In the genomic region with DNA sequence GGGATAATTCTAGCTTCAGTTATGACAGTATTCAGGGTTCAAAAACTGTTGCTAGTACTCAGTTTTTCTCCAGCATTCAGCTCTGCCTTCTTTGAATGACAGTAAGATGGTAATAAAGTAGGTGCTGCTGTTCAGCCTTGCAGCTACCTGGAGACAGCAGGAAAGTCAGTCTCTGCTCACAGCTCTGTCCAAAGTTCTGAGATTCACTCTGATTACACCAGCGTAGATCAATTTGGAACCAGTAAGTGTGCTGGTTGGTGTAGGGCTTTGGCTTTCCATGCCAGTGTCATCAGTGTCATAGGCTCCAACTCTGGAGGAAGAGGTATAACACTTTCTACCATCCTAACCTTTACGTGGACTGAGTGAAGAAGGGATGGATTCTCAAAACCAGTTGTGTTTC, we compare ENCODE assay signal across 25 cellular contexts. TPM values are rescaled to one million over a fixed set of nuclear protein-coding genes. Genes with fewer than 3 reads are reported as not detected.
DNase-seq lines count a peak whose midpoint lies in the region; ATAC-seq and TF ChIP-seq lines count a peak whose summit lies in the region.
"Had no signal": no experiment of that assay in that cellular context is flagged by ENCODE, and none has a peak within 500 bp of the region (broad histone marks: within the 10 kb centered on the region; RNA-seq: fewer than 3 reads in every experiment).

No MANE protein-coding gene starts in this region.

- H3K4me3 ChIP-seq in KMS-11 (IDR thresholded peaks at IDR 0.05; ENCODE audit: insufficient read depth, low read depth, low read length) (no peak overlapping the region), ascending aorta (no peak overlapping the region)
- H3K4me3 ChIP-seq: BLaER1, lower lobe of right lung, MG63 had no signal

- H3K9me3 ChIP-seq in ascending aorta: no peaks in the 10 kb centered on the region
- H3K9me3 ChIP-seq: BLaER1, lower lobe of right lung, MG63 had no signal

- H4K20me1 ChIP-seq in KMS-11 (ENCODE audit: insufficient read depth): peaks cover 45% of the 10 kb centered on the region

- H3K36me3 ChIP-seq in KMS-11 (ENCODE audit: insufficient read depth): peaks cover 12% of the 10 kb centered on the region; the same call in 1 of the 2 replicates
- H3K36me3 ChIP-seq in ascending aorta: peaks cover 12 to 14% of the 10 kb centered on the region in 2 donors

- H3K27me3 ChIP-seq in KMS-11 (ENCODE audit: insufficient read depth, low read depth) (no peaks in the 10 kb centered on the region), ascending aorta (no peaks in the 10 kb centered on the region)
- H3K27me3 ChIP-seq: BLaER1, MG63 had no signal

- peaks cover 25 to 36% of the 10 kb centered on the region in 2 donors for H3K36me3 Mint-ChIP-seq in activated T-cell treated with anti-CD3 and anti-CD28 coated beads, Interleukin-2, amount 50 U/mL, for 72 hours (ENCODE audit: insufficient read depth in 2 of 2)
- H3K36me3 Mint-ChIP-seq in stimulated activated memory B cell treated with anti-CD40 and anti-IgM and Interleukin-4, amounts not matched to agents 10 μg/mL and 1 μg/mL and 100 μg/mL, for 72 hours: peaks cover 64% of the 10 kb centered on the region

- H3K4me3 Mint-ChIP-seq in activated T-cell treated with anti-CD3 and anti-CD28 coated beads, Interleukin-2, amount 50 U/mL, for 72 hours: no peak overlapping the region
- no peak overlapping the region for H3K4me3 Mint-ChIP-seq in stimulated activated memory B cell treated with anti-CD40 and anti-IgM and Interleukin-4, amounts not matched to agents 10 μg/mL and 1 μg/mL and 100 μg/mL, for 72 hours

- H3K4me2 ChIP-seq in KMS-11: peak overlapping the region; percentile 61
- H3K4me2 ChIP-seq: BLaER1 had no signal

- no peak for TF ChIP-seq CTCF in KMS-11 (conservative IDR thresholded peaks at IDR 0.05; ENCODE audit: low read depth, low read length)
- TF ChIP-seq CTCF in ascending aorta (IDR thresholded peaks at IDR 0.05): no peak

- H3K27ac Mint-ChIP-seq in activated T-cell treated with anti-CD3 and anti-CD28 coated beads, Interleukin-2, amount 50 U/mL, for 72 hours: peak overlapping the region; percentile 87
- peak overlapping the region; percentile 4 for H3K27ac Mint-ChIP-seq in stimulated activated memory B cell treated with anti-CD40 and anti-IgM and Interleukin-4, amounts not matched to agents 10 μg/mL and 1 μg/mL and 100 μg/mL, for 72 hours

- no peaks in the 10 kb centered on the region for H3K27me3 Mint-ChIP-seq in activated T-cell treated with anti-CD3 and anti-CD28 coated beads, Interleukin-2, amount 50 U/mL, for 72 hours (ENCODE audit: low read depth)
- H3K27me3 Mint-ChIP-seq in stimulated activated memory B cell treated with anti-CD40 and anti-IgM and Interleukin-4, amounts not matched to agents 10 μg/mL and 1 μg/mL and 100 μg/mL, for 72 hours: no peaks in the 10 kb centered on the region

- no peak overlapping the region for H3K9ac ChIP-seq in KMS-11
- H3K9ac ChIP-seq: BLaER1 had no signal

- no peak for ATAC-seq in activated T-cell treated with anti-CD3 and anti-CD28 coated beads, Interleukin-2, amount 50 U/mL, for 72 hours (replicated peaks in 1 of 2)
- no peak for ATAC-seq in stimulated activated memory B cell treated with anti-CD40 and anti-IgM and Interleukin-4, amounts not matched to agents 10 μg/mL and 1 μg/mL and 100 μg/mL, for 72 hours
- ATAC-seq: HepG2, lower lobe of right lung, Right ventricle myocardium inferior had no signal

- in situ Hi-C loops in G401 (cut with HindIII; ENCODE audit: low sequenced_read_pairs): no loop called here

- peaks cover 93% of the 10 kb centered on the region for H3K79me2 ChIP-seq in KMS-11 (ENCODE audit: insufficient read depth, low read depth)

- H3K27ac ChIP-seq in KMS-11 (peak overlapping the region; percentile 45; the same call in 1 of the 2 replicates), ascending aorta (peak overlapping the region; percentile 19 to 35)
- H3K27ac ChIP-seq: BLaER1, lower lobe of right lung had no signal

- H3K4me1 ChIP-seq in KMS-11 (ENCODE audit: low read depth, poor library complexity, severe bottlenecking): peaks cover 83% of the 10 kb centered on the region
- peaks cover 9 to 29% of the 10 kb centered on the region in 2 donors for H3K4me1 ChIP-seq in ascending aorta
- H3K4me1 ChIP-seq: BLaER1 had no signal

- intact Hi-C loops in ascending aorta (cut with DNase I): no loop called here

- H2AFZ ChIP-seq in KMS-11 (ENCODE audit: low read depth): no peak overlapping the region

- H3K9me3 Mint-ChIP-seq in activated T-cell treated with anti-CD3 and anti-CD28 coated beads, Interleukin-2, amount 50 U/mL, for 72 hours: peaks cover 3 to 4% of the 10 kb centered on the region in 2 donors
- H3K9me3 Mint-ChIP-seq in stimulated activated memory B cell treated with anti-CD40 and anti-IgM and Interleukin-4, amounts not matched to agents 10 μg/mL and 1 μg/mL and 100 μg/mL, for 72 hours: peaks cover 3% of the 10 kb centered on the region

- no peak for DNase-seq in activated T-cell treated with anti-CD3 and anti-CD28 coated beads, Interleukin-2, amount 50 U/mL, for 72 hours
- DNase-seq in activated T-cell treated with anti-CD3 and anti-CD28 coated beads, Interleukin-2, amount 50 U/mL, for 48 hours: no peak
- DNase-seq in ascending aorta (ENCODE audit: low spot score in 2 of 2) (no peak), G401 (ENCODE audit: low spot score) (no peak), cerebellar cortex (ENCODE audit: low spot score) (no peak), SIG-M5 treated with dmso at 0.1 percent for 504 hours (lab: John Stamatoyannopoulos, UW; ENCODE audit: unreplicated experiment) (no peak)
- DNase-seq: activated CD4-positive, alpha-beta T cell treated with anti-CD3 and anti-CD28 coated beads, Interleukin-2, amount 50 U/mL, for 4 hours; activated T-cell treated with anti-CD3 and anti-CD28 coated beads, Interleukin-2, amount 50 U/mL, for 1 hour; amniotic stem cell; caudate nucleus; DMS 273 treated with DMSO at 0.1 percent for 48 hours; foreskin melanocyte; hippocampal formation; islet precursor cell; lower lobe of right lung; MG63; NCI-H1436 treated with DMSO at 0.1 percent for 48 hours; NCI-H526 treated with DMSO at 0.1 percent for 48 hours; occipital lobe; stimulated activated CD4-positive, alpha-beta T cell treated with anti-CD3 and anti-CD28 coated beads, Interleukin-4, amount 100 ng/mL, for 1 hour had no signal

- peaks cover 73% of the 10 kb centered on the region for H3K4me1 Mint-ChIP-seq in activated T-cell treated with anti-CD3 and anti-CD28 coated beads, Interleukin-2, amount 50 U/mL, for 72 hours (ENCODE audit: low read depth)
- H3K4me1 Mint-ChIP-seq in stimulated activated memory B cell treated with anti-CD40 and anti-IgM and Interleukin-4, amounts not matched to agents 10 μg/mL and 1 μg/mL and 100 μg/mL, for 72 hours: peaks cover 55% of the 10 kb centered on the region

RNA-seq across cellular contexts. Expression of a gene that starts 26.2 kb away (rescaled TPM):
- total RNA-seq in activated T-cell treated with anti-CD3 and anti-CD28 coated beads, Interleukin-2, amount 50 U/mL, for 72 hours: 10 to 100 TPM; 49.2 to 56.4 TPM
- 9.6 TPM for total RNA-seq in ascending aorta
- total RNA-seq in G401 (2014; rRNA removed; shearing (Covaris generic)): 146 and 170 TPM in 2 replicates
